In genomic region chr9:21967169-21967568, GRCh38 we compare ENCODE assay signal across 32 cellular contexts. TPM values are rescaled to one million over a fixed set of nuclear protein-coding genes. Genes with fewer than 3 reads are reported as not detected.
DNase-seq lines count a peak whose midpoint lies in the region; ATAC-seq, FAIRE-seq and TF ChIP-seq lines count a peak whose summit lies in the region.
"Had no signal": no experiment of that assay in that cellular context is flagged by ENCODE, and none has a peak within 500 bp of the region (broad histone marks: within the 10 kb centered on the region; RNA-seq: fewer than 3 reads in every experiment).

No MANE protein-coding gene starts in this region.

- H3K4me1 ChIP-seq in endodermal cell (ENCODE audit: control insufficient read depth, insufficient read depth, low read length) (no peaks in the 10 kb centered on the region), neural progenitor cell (peaks cover 6% of the 10 kb centered on the region), gastroesophageal sphincter (peaks cover 0 to 53% (median 19%) of the 10 kb centered on the region in 3 donors)
- H3K4me1 ChIP-seq: Caco-2 had no signal

- H3K27me3 Mint-ChIP-seq in activated naive CD8-positive, alpha-beta T cell treated with anti-CD3 and anti-CD28 coated beads, Interleukin-2, amount 10 ng/mL, durations not matched to agents 7 days and 5 days = peaks cover 94% of the 10 kb centered on the region
- H3K27me3 Mint-ChIP-seq in activated naive CD8-positive, alpha-beta T cell treated with anti-CD3 and anti-CD28 coated beads, Interleukin-2, amount 50 U/mL, for 24 hours = peaks cover 94% of the 10 kb centered on the region
- peaks cover 99% of the 10 kb centered on the region for H3K27me3 Mint-ChIP-seq in endodermal cell (ENCODE audit: insufficient read depth)
- peaks cover 87% of the 10 kb centered on the region for H3K27me3 Mint-ChIP-seq in neural progenitor cell (ENCODE audit: insufficient read depth, low read depth)

- peaks cover 19% of the 10 kb centered on the region for H3K9me3 Mint-ChIP-seq in activated naive CD8-positive, alpha-beta T cell treated with anti-CD3 and anti-CD28 coated beads, Interleukin-2, amount 10 ng/mL, durations not matched to agents 7 days and 5 days
- peaks cover 27% of the 10 kb centered on the region for H3K9me3 Mint-ChIP-seq in activated naive CD8-positive, alpha-beta T cell treated with anti-CD3 and anti-CD28 coated beads, Interleukin-2, amount 50 U/mL, for 24 hours
- H3K9me3 Mint-ChIP-seq in endodermal cell (peaks cover 15% of the 10 kb centered on the region), neural progenitor cell (peaks cover 15% of the 10 kb centered on the region)

- H3K36me3 ChIP-seq in H7 (replicated peaks; ENCODE audit: control insufficient read depth, insufficient read depth, low read length) = no peaks in the 10 kb centered on the region
- H3K36me3 ChIP-seq in endodermal cell (ENCODE audit: control insufficient read depth, insufficient read depth, low read length) = no peaks in the 10 kb centered on the region
- no peaks in the 10 kb centered on the region for H3K36me3 ChIP-seq in neural progenitor cell
- no peaks in the 10 kb centered on the region for H3K36me3 ChIP-seq in gastroesophageal sphincter
- H3K36me3 ChIP-seq: ascending aorta, suprapubic skin had no signal

- H3K9me3 ChIP-seq in endodermal cell (ENCODE audit: control insufficient read depth, low read length) (peaks cover 18% of the 10 kb centered on the region), neural progenitor cell (ENCODE audit: low read depth) (no peaks in the 10 kb centered on the region), gastroesophageal sphincter (peaks cover 0 to 23% (median 0%) of the 10 kb centered on the region in 3 donors)
- H3K9me3 ChIP-seq: Caco-2, SJSA1, suprapubic skin had no signal

- H3K4me3 ChIP-seq in H7 (ENCODE audit: insufficient read depth, low read depth, low read length) (no peak overlapping the region), endodermal cell (ENCODE audit: low read length) (no peak overlapping the region), neural progenitor cell (no peak overlapping the region), gastroesophageal sphincter (no peak overlapping the region)
- H3K4me3 ChIP-seq: ascending aorta, hepatocyte, SJSA1, spleen, suprapubic skin had no signal

- no peak for TF ChIP-seq EP300 in gastroesophageal sphincter (IDR thresholded peaks at IDR 0.05)

- TF ChIP-seq CTCF in endodermal cell (conservative IDR thresholded peaks at IDR 0.05) (no peak), neural progenitor cell (IDR thresholded peaks at IDR 0.05) (no peak), gastroesophageal sphincter (IDR thresholded peaks at IDR 0.05) (no peak)

- no peak overlapping the region for H2AFZ ChIP-seq in neural progenitor cell (replicated peaks)
- H2AFZ ChIP-seq: hepatocyte had no signal

- H3K9ac ChIP-seq in endodermal cell (ENCODE audit: extremely low read depth, low read length, poor library complexity, severe bottlenecking) (no peak overlapping the region), neural progenitor cell (no peak overlapping the region)

- H3K79me2 ChIP-seq in neural progenitor cell (ENCODE audit: low read depth) = no peaks in the 10 kb centered on the region
- H3K79me2 ChIP-seq: hepatocyte had no signal

- no peak overlapping the region for H3K4me2 ChIP-seq in neural progenitor cell
- H3K4me2 ChIP-seq: hepatocyte had no signal

- H4K20me1 ChIP-seq in neural progenitor cell (ENCODE audit: low read depth) = peaks cover 82% of the 10 kb centered on the region

- POLR2A ChIA-PET in activated naive CD8-positive, alpha-beta T cell treated with anti-CD3 and anti-CD28 coated beads, Interleukin-2, amount 10 ng/mL, durations not matched to agents 7 days and 5 days (lab: Charles Lee) = no interaction called here

- H3K4me1 Mint-ChIP-seq in activated naive CD8-positive, alpha-beta T cell treated with anti-CD3 and anti-CD28 coated beads, Interleukin-2, amount 10 ng/mL, durations not matched to agents 7 days and 5 days = peaks cover 37% of the 10 kb centered on the region
- peaks cover 31% of the 10 kb centered on the region for H3K4me1 Mint-ChIP-seq in activated naive CD8-positive, alpha-beta T cell treated with anti-CD3 and anti-CD28 coated beads, Interleukin-2, amount 50 U/mL, for 24 hours
- H3K4me1 Mint-ChIP-seq in endodermal cell = peaks cover 26% of the 10 kb centered on the region
- peaks cover 17% of the 10 kb centered on the region for H3K4me1 Mint-ChIP-seq in neural progenitor cell

- WGBS in endodermal cell (ENCODE audit: insufficient coverage in 1 of 2, insufficient read length in 1 of 2), 2 experiments = 8 to 10% methylated on average over 12 to 19 of the region's 19 CpGs
- WGBS in gastroesophageal sphincter (ENCODE audit: low coverage in 1 of 2), 2 donors = 10 to 14% methylated on average over 8 to 12 of the region's 19 CpGs

- no peak overlapping the region for H3K4me3 Mint-ChIP-seq in activated naive CD8-positive, alpha-beta T cell treated with anti-CD3 and anti-CD28 coated beads, Interleukin-2, amount 10 ng/mL, durations not matched to agents 7 days and 5 days
- H3K4me3 Mint-ChIP-seq in activated naive CD8-positive, alpha-beta T cell treated with anti-CD3 and anti-CD28 coated beads, Interleukin-2, amount 50 U/mL, for 24 hours = no peak overlapping the region
- H3K4me3 Mint-ChIP-seq in endodermal cell (no peak overlapping the region), neural progenitor cell (no peak overlapping the region)
- H3K4me3 Mint-ChIP-seq: HFFc6, mesothelial cell of epicardium, nephron had no signal

- no peak for FAIRE-seq in RCC 7860 (lab: Jason Lieb, UNC)
- FAIRE-seq: frontal cortex had no signal

- no peak for TF ChIP-seq POLR2A in gastroesophageal sphincter (IDR thresholded peaks at IDR 0.05)

- H3K27ac ChIP-seq in endodermal cell (ENCODE audit: low read depth, low read length) = no peak overlapping the region
- no peak overlapping the region for H3K27ac ChIP-seq in neural progenitor cell
- no peak overlapping the region for H3K27ac ChIP-seq in gastroesophageal sphincter
- H3K27ac ChIP-seq: ascending aorta, hepatocyte, SJSA1, spleen, suprapubic skin had no signal

- H3K27me3 ChIP-seq in H7 (ENCODE audit: control insufficient read depth, insufficient read depth, low read length) (peaks cover 88% of the 10 kb centered on the region), endodermal cell (ENCODE audit: control insufficient read depth, insufficient read depth, low read length, poor library complexity, severe bottlenecking) (peaks cover 99% of the 10 kb centered on the region), neural progenitor cell (peaks cover 100% of the 10 kb centered on the region), gastroesophageal sphincter (peaks cover 99% of the 10 kb centered on the region)
- H3K27me3 ChIP-seq: SJSA1 had no signal

- no peak for ATAC-seq in activated naive CD8-positive, alpha-beta T cell treated with anti-CD3 and anti-CD28 coated beads, Interleukin-2, amount 10 ng/mL, durations not matched to agents 7 days and 5 days (ENCODE audit: low read depth)
- ATAC-seq in activated naive CD8-positive, alpha-beta T cell treated with anti-CD3 and anti-CD28 coated beads, Interleukin-2, amount 50 U/mL, for 24 hours = no peak
- no peak for ATAC-seq in gastroesophageal sphincter
- ATAC-seq: activated naive CD4-positive, alpha-beta T cell treated with anti-CD3 and anti-CD28 coated beads, Interleukin-2, amount 50 U/mL, for 72 hours; left ventricle myocardium superior; T-cell had no signal

- H3K27ac Mint-ChIP-seq in activated naive CD8-positive, alpha-beta T cell treated with anti-CD3 and anti-CD28 coated beads, Interleukin-2, amount 10 ng/mL, durations not matched to agents 7 days and 5 days = peak overlapping the region; percentile 24
- H3K27ac Mint-ChIP-seq in activated naive CD8-positive, alpha-beta T cell treated with anti-CD3 and anti-CD28 coated beads, Interleukin-2, amount 50 U/mL, for 24 hours = no peak overlapping the region
- no peak overlapping the region for H3K27ac Mint-ChIP-seq in endodermal cell
- no peak overlapping the region for H3K27ac Mint-ChIP-seq in neural progenitor cell
- H3K27ac Mint-ChIP-seq: HFFc6, mesothelial cell of epicardium, nephron had no signal

- H3F3A ChIP-seq in neural progenitor cell (ENCODE audit: low read depth) = peaks cover 25% of the 10 kb centered on the region

- no peak for DNase-seq in activated naive CD8-positive, alpha-beta T cell treated with anti-CD3 and anti-CD28 coated beads, Interleukin-2, amount 10 ng/mL, durations not matched to agents 7 days and 5 days
- no peak for DNase-seq in activated naive CD8-positive, alpha-beta T cell treated with anti-CD3 and anti-CD28 coated beads, Interleukin-2, amount 50 U/mL, for 24 hours
- DNase-seq in H7 (peak; percentile 51), endodermal cell (peak; percentile 67), neural progenitor cell (ENCODE audit: low spot score) (peak; percentile 37), RCC 7860 (ENCODE audit: low spot score) (no peak), pons (ENCODE audit: low spot score) (no peak)
- DNase-seq: activated CD4-positive, alpha-beta T cell treated with anti-CD3 and anti-CD28 coated beads, Interleukin-2, amount 50 U/mL, for 1 hour; C1 segment of cervical spinal cord; Caco-2; cortex of kidney; DMS79 treated with DMSO at 0.1 percent for 48 hours; HFFc6; left ventricle myocardium superior; MV-4-11; NCI-H146; NCI-H446 treated with DMSO at 0.1 percent for 48 hours; NCI-H82; RPMI8226; spleen; stimulated activated CD4-positive, alpha-beta T cell treated with anti-CD3 and anti-CD28 coated beads, Interleukin-2, amount 100 ng/mL, for 48 hours; T-cell had no signal

- H3K36me3 Mint-ChIP-seq in activated naive CD8-positive, alpha-beta T cell treated with anti-CD3 and anti-CD28 coated beads, Interleukin-2, amount 10 ng/mL, durations not matched to agents 7 days and 5 days = peaks cover 18% of the 10 kb centered on the region
- peaks cover 17% of the 10 kb centered on the region for H3K36me3 Mint-ChIP-seq in activated naive CD8-positive, alpha-beta T cell treated with anti-CD3 and anti-CD28 coated beads, Interleukin-2, amount 50 U/mL, for 24 hours (ENCODE audit: low read depth)
- H3K36me3 Mint-ChIP-seq in endodermal cell (ENCODE audit: low read depth) (no peaks in the 10 kb centered on the region), neural progenitor cell (peaks cover 2% of the 10 kb centered on the region)

RNA-seq across cellular contexts. Expression of gene CDKN2A, which starts 27.0 kb away (rescaled TPM):
- total RNA-seq in activated naive CD8-positive, alpha-beta T cell treated with anti-CD3 and anti-CD28 coated beads, Interleukin-2, amount 10 ng/mL, durations not matched to agents 7 days and 5 days = 10 to 100 TPM; 19.3 to 20.4 TPM
- total RNA-seq in H7 (2014; rRNA removed; shearing (Covaris generic)) = not detected in 2 replicates
- total RNA-seq in endodermal cell (1 to 10 TPM; 1.9 to 6.7 TPM), neural progenitor cell (ENCODE audit: low replicate concordance) (not detected in 2 replicates), gastroesophageal sphincter (1 to 10 TPM in 2 of 4 donors, under 1 TPM in 1, not detected in 1; 0.94 to 9.7 (median 2.7) TPM)
- polyA plus RNA-seq in endodermal cell (2013, experiment 1 of 2) = 2.1 TPM
- 3.9 TPM for polyA plus RNA-seq in endodermal cell (2013, experiment 2 of 2)
- total RNA-seq: left ventricle myocardium superior had no signal

RNA-seq across cellular contexts. Expression of gene CDKN2B-AS1, which starts 27.4 kb away (rescaled TPM):
- 1 to 10 TPM; 3.7 to 5.1 TPM for total RNA-seq in activated naive CD8-positive, alpha-beta T cell treated with anti-CD3 and anti-CD28 coated beads, Interleukin-2, amount 10 ng/mL, durations not matched to agents 7 days and 5 days
- total RNA-seq in H7 (2014; rRNA removed; shearing (Covaris generic)) = 0.07 TPM in 1 of 2 replicates, not detected in the other
- total RNA-seq in endodermal cell (not detected), neural progenitor cell (ENCODE audit: low replicate concordance) (not detected in 2 replicates), gastroesophageal sphincter (1 to 10 TPM in 1 of 4 donors, under 1 TPM in 2, not detected in 1; 0.42 to 3.9 (median 0.69) TPM)
- 0.61 TPM for polyA plus RNA-seq in endodermal cell (2013, experiment 1 of 2)
- 0.37 TPM for polyA plus RNA-seq in endodermal cell (2013, experiment 2 of 2)
- total RNA-seq: ascending aorta, cardiac septum had no signal

RNA-seq across cellular contexts. Expression of gene CDKN2B, which starts 41.9 kb away (rescaled TPM):
- 1 to 10 TPM; 1.4 to 2.1 TPM for total RNA-seq in activated naive CD8-positive, alpha-beta T cell treated with anti-CD3 and anti-CD28 coated beads, Interleukin-2, amount 10 ng/mL, durations not matched to agents 7 days and 5 days
- total RNA-seq in H7 (2014; rRNA removed; shearing (Covaris generic)) = 0.76 TPM in 1 of 2 replicates, not detected in the other
- total RNA-seq in endodermal cell (10 to 100 TPM in 1 of 2 donors, 1 to 10 TPM in 1; 4.5 to 11.4 TPM), neural progenitor cell (ENCODE audit: low replicate concordance) (0.06 and 0.07 TPM in 2 replicates), gastroesophageal sphincter (10 to 100 TPM in 1 of 4 donors, 1 to 10 TPM in 3; 6.2 to 21.6 (median 9.3) TPM)
- polyA plus RNA-seq in endodermal cell (2013, experiment 1 of 2) = 2.3 TPM
- 4.1 TPM for polyA plus RNA-seq in endodermal cell (2013, experiment 2 of 2)

Comparison
In these comparisons a context has a peak if more than half of its experiments do, and no peak if none do; other contexts are left out.
1. DNase-seq: peak in H7 (single experiment), endodermal cell (single experiment) and neural progenitor cell (single experiment); none in activated naive CD8-positive, alpha-beta T cell treated with anti-CD3 and anti-CD28 coated beads, Interleukin-2, amount 10 ng/mL, durations not matched to agents 7 days and 5 days (single experiment), activated naive CD8-positive, alpha-beta T cell treated with anti-CD3 and anti-CD28 coated beads, Interleukin-2, amount 50 U/mL, for 24 hours (single experiment), RCC 7860 (single experiment) and pons (single experiment).